ENCODE assay signal across 8 cellular contexts in the genomic region with DNA sequence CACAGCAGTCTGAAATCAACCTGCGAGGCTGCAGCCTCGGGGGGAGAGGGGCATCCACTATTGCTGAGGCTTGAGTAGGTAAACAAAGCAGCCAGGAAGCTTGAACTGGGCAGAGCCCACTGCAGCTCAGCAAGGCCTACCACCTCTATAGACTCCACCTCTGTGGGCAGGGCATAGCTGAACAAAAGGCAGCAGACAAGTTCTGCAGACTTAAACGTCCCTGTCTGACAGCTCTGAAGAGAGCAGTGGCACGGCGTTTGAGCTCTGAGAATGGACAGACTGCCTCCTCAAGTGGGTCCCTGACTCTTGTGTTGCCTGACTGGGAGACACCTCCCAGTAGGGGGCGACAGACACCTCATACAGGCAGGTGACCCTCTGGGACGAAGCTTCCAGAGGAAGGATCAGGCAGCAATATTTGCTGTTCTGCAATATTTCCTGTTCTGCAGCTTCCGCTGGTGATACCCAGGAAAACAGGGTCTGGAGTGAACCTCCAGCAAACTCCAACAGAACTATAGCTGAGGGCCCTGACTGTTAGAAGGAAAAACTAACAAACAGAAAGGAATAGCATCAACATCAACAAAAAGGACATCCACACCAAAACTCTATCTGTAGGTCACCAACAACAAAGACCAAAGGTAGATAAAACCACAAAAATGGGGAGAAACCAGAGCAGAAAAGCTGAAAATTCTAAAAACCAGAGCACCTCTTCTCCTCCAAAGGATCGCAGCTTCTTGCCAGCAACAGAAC. TPM values are rescaled to one million over a fixed set of nuclear protein-coding genes. Genes with fewer than 3 reads are reported as not detected.
A peak's percentile ranks its signal among the peaks of the same experiment; 100 is the strongest.
DNase-seq lines count a peak whose midpoint lies in the region; TF ChIP-seq lines count a peak whose summit lies in the region.
"Not testable (repeated sequence)": the region's sequence is repeated elsewhere in the genome, so short reads cannot be mapped to it uniquely, and the experiment has no call there.

No MANE protein-coding gene starts in this region.

- H3K27me3 Mint-ChIP-seq in Calu3 (ENCODE audit: unreplicated experiment), result not testable (repeated sequence)

- H3K9me3 Mint-ChIP-seq in Calu3 (ENCODE audit: low read depth, unreplicated experiment), result not testable (repeated sequence)

- DNase-seq in Calu3, result peak; percentile 83
- DNase-seq in Kasumi-1 (lab: John Stamatoyannopoulos, UW), result peak; percentile 30 to 38
- DNase-seq in SK-MEL-5 (ENCODE audit: low read depth, low spot score), result peak; percentile 66
- DNase-seq in activated CD8-positive, alpha-beta memory T cell treated with anti-CD3 and anti-CD28 coated beads, Interleukin-2, amount 50 U/mL, for 48 hours, result peak; percentile 83
- peak; percentile 28 for DNase-seq in cerebellar cortex (ENCODE audit: low spot score)
- DNase-seq in iris pigment epithelial cell (ENCODE audit: low read depth), result peak; percentile 54
- DNase-seq in prostate gland (ENCODE audit: low spot score), result peak; percentile 73
- peak; percentile 52 to 77 (median 64) for DNase-seq in stimulated activated naive CD4-positive, alpha-beta T cell (lab: John Stamatoyannopoulos, UW)

- BruUV-seq in Calu3 (replicated peaks; lab: Mats Ljungman, UMichigan), result not testable (repeated sequence)

- intact Hi-C loops in Calu3 (cut with micrococcal nuclease; ENCODE audit: unreplicated experiment) (loop anchor here (1.0 kb wide), 1 partner anchor 120 kb away; no protein-coding TSS in a partner anchor), prostate gland (cut with DNase I) (loop anchor here (1.0 to 10.0 kb wide), 2 partner anchors 120 to 485 kb away; no protein-coding TSS in a partner anchor)

- CTCF ChIA-PET in Calu3 (lab: Charles Lee), result interaction anchor here (0.6 to 1.6 kb wide), 9 partner anchors 9 to 263 kb away, joined by 3 to 50 read pairs (median 4); no protein-coding TSS in a partner anchor

- H3K4me3 ChIP-seq in prostate gland, result not testable (repeated sequence)

- H3K27ac ChIP-seq in prostate gland, result peak overlapping the region in 1 of 2 donors; percentile 28

- WGBS in prostate gland, result 26% methylated on average over 9 of the region's 9 CpGs

- H3K27me3 ChIP-seq in prostate gland (replicated peaks; ENCODE audit: insufficient read depth), result not testable (repeated sequence)

- H3K9me3 ChIP-seq in prostate gland, result not testable (repeated sequence)

- TF ChIP-seq CTCF in Calu3 (IDR thresholded peaks at IDR 0.05; ENCODE audit: unreplicated experiment), result peak; percentile 73
- peak in 3 of 4 experiments; percentile 74 to 77 (median 76) for TF ChIP-seq CTCF in prostate gland (IDR thresholded peaks at IDR 0.05)

- H3K36me3 ChIP-seq in prostate gland, result not testable (repeated sequence)

- peak overlapping the region; percentile 19 for H3K4me3 Mint-ChIP-seq in Calu3 (ENCODE audit: low read depth, unreplicated experiment)

- not testable (repeated sequence) for H3K36me3 Mint-ChIP-seq in Calu3 (ENCODE audit: insufficient read depth, unreplicated experiment)

- H3K4me1 Mint-ChIP-seq in Calu3 (ENCODE audit: low read depth, unreplicated experiment), result not testable (repeated sequence)

- not testable (repeated sequence) for H3K27ac Mint-ChIP-seq in Calu3 (ENCODE audit: unreplicated experiment)

- not testable (repeated sequence) for TF ChIP-seq POLR2A in prostate gland (IDR thresholded peaks at IDR 0.05)

- not testable (repeated sequence) for H3K4me1 ChIP-seq in prostate gland (replicated peaks)

- in situ Hi-C loops in SK-MEL-5 (cut with HindIII; ENCODE audit: low pct_unique_long_range_greater_than_20kb, low sequenced_read_pairs), result not testable (repeated sequence)

RNA-seq across cellular contexts. Expression of a gene that starts 15.9 kb away (rescaled TPM):
- total RNA-seq in Calu3 (2022) (37.9 and 39.0 TPM in 2 replicates), prostate gland (100 to 1,000 TPM in 1 of 2 donors, 10 to 100 TPM in 1; 84.5 to 133 TPM)
- 142 and 153 TPM in 2 replicates for total RNA-seq in SK-MEL-5 (2014; rRNA removed; shearing (Covaris generic))
- 134 and 135 TPM in 2 replicates for polyA plus RNA-seq in SK-MEL-5 (2015; cell fraction: cytosol; rRNA removed)
- polyA plus RNA-seq in SK-MEL-5 (2015; cell fraction: nucleus; rRNA removed), result 35.7 and 39.8 TPM in 2 replicates

RNA-seq across cellular contexts. Expression of a gene that starts 52.8 kb away (rescaled TPM):
- total RNA-seq in Calu3 (2022) (17.3 and 17.8 TPM in 2 replicates), prostate gland (10 to 100 TPM; 36.5 to 42.2 TPM)
- total RNA-seq in SK-MEL-5 (2014; rRNA removed; shearing (Covaris generic)), result 3.0 and 5.4 TPM in 2 replicates
- polyA plus RNA-seq in SK-MEL-5 (2015; cell fraction: cytosol; rRNA removed), result 7.1 and 10.5 TPM in 2 replicates
- 5.4 and 5.9 TPM in 2 replicates for polyA plus RNA-seq in SK-MEL-5 (2015; cell fraction: nucleus; rRNA removed)

Comparison
In these comparisons a context has a peak if more than half of its experiments do, and no peak if none do; other contexts are left out.
1. DNase-seq: peak in every context shown above with its lines; median percentile 83 in Calu3; 83 in activated CD8-positive, alpha-beta memory T cell treated with anti-CD3 and anti-CD28 coated beads, Interleukin-2, amount 50 U/mL, for 48 hours; 73 in prostate gland; 66 in SK-MEL-5; 64 in stimulated activated naive CD4-positive, alpha-beta T cell; 54 in iris pigment epithelial cell; 34 in Kasumi-1; 28 in cerebellar cortex.